ENCODE assay signal across 8 cellular contexts in genomic region chr11:64810891-64811272, GRCh38. TPM values are rescaled to one million over a fixed set of nuclear protein-coding genes. Genes with fewer than 3 reads are reported as not detected.
DNase-seq lines count a peak whose midpoint lies in the region; ATAC-seq lines count a peak whose summit lies in the region.

No MANE protein-coding gene starts in this region.

- H3K36me3 ChIP-seq in mesodermal cell (ENCODE audit: control insufficient read depth, insufficient read depth, low read length): peaks cover 28% of the 10 kb centered on the region

- DNase-seq in activated gamma-delta T cell treated with Interleukin-2 at 50 U/mL for 16 hours (peak; percentile 56), activated gamma-delta T cell (lab: John Stamatoyannopoulos, UW) (no peak), NCI-H69 (lab: John Stamatoyannopoulos, UW) (peak; percentile 83), HCEC 1CT (no peak), NK-92 (lab: John Stamatoyannopoulos, UW; ENCODE audit: unreplicated experiment) (no peak), SKM-1 treated with dmso at 0.1 percent for 144 hours (lab: John Stamatoyannopoulos, UW; ENCODE audit: unreplicated experiment) (no peak)
- DNase-seq in central memory CD8-positive, alpha-beta T cell (ENCODE audit: low spot score in 2 of 2): peak; percentile 36 to 54

- H3K27ac ChIP-seq in mesodermal cell (ENCODE audit: low read depth, low read length, severe bottlenecking): no peak overlapping the region

- peaks cover 12% of the 10 kb centered on the region for H3K36me3 Mint-ChIP-seq in central memory CD8-positive, alpha-beta T cell (ENCODE audit: insufficient read depth)

- peak overlapping the region; percentile 95 for H3K27ac Mint-ChIP-seq in central memory CD8-positive, alpha-beta T cell (ENCODE audit: low read depth)

- peak; percentile 87 for ATAC-seq in central memory CD8-positive, alpha-beta T cell (replicated peaks; ENCODE audit: extremely low read depth, poor library complexity, severe bottlenecking)

- H3K4me3 Mint-ChIP-seq in central memory CD8-positive, alpha-beta T cell: peak overlapping the region; percentile 97

- peaks cover 31% of the 10 kb centered on the region for H3K4me1 Mint-ChIP-seq in central memory CD8-positive, alpha-beta T cell

- peaks cover 3% of the 10 kb centered on the region for H3K4me1 ChIP-seq in mesodermal cell (ENCODE audit: control insufficient read depth, insufficient read depth, low read length, poor library complexity, severe bottlenecking)

- 12 to 20% methylated on average over 1 to 7 of the region's 17 CpGs for WGBS in mesodermal cell (ENCODE audit: insufficient coverage in 2 of 2), 2 experiments

- no peaks in the 10 kb centered on the region for H3K9me3 Mint-ChIP-seq in central memory CD8-positive, alpha-beta T cell

- no peaks in the 10 kb centered on the region for H3K9me3 ChIP-seq in mesodermal cell (ENCODE audit: control insufficient read depth, low read length)

- H3K4me3 ChIP-seq in mesodermal cell (ENCODE audit: extremely low read depth, insufficient read depth, low read length, poor library complexity, severe bottlenecking): peak overlapping the region; percentile 99

- no peaks in the 10 kb centered on the region for H3K27me3 Mint-ChIP-seq in central memory CD8-positive, alpha-beta T cell

RNA-seq across cellular contexts. Expression of gene MEN1, which starts 0.5 kb away (rescaled TPM):
- polyA plus RNA-seq in mesodermal cell (2013, experiment 1 of 2): 50.2 TPM
- polyA plus RNA-seq in mesodermal cell (2013, experiment 2 of 2): 42.8 TPM

RNA-seq across cellular contexts. Expression of gene MAP4K2, which starts 7.9 kb away (rescaled TPM):
- 43.9 TPM for polyA plus RNA-seq in mesodermal cell (2013, experiment 1 of 2)
- 33.9 TPM for polyA plus RNA-seq in mesodermal cell (2013, experiment 2 of 2)

RNA-seq across cellular contexts. Expression of gene SF1, which starts 32.5 kb away (rescaled TPM):
- 142 TPM for polyA plus RNA-seq in mesodermal cell (2013, experiment 1 of 2)
- polyA plus RNA-seq in mesodermal cell (2013, experiment 2 of 2): 144 TPM

RNA-seq across cellular contexts. Expression of gene CDC42BPG, which starts 33.6 kb away (rescaled TPM):
- 4.0 TPM for polyA plus RNA-seq in mesodermal cell (2013, experiment 1 of 2)
- 3.1 TPM for polyA plus RNA-seq in mesodermal cell (2013, experiment 2 of 2)

RNA-seq across cellular contexts. Expression of gene PYGM, which starts 51.1 kb away (rescaled TPM):
- 1.4 TPM for polyA plus RNA-seq in mesodermal cell (2013, experiment 1 of 2)
- polyA plus RNA-seq in mesodermal cell (2013, experiment 2 of 2): 1.3 TPM

Comparison
In these comparisons a context has a peak if more than half of its experiments do, and no peak if none do; other contexts are left out.
1. DNase-seq: peak in activated gamma-delta T cell treated with Interleukin-2 at 50 U/mL for 16 hours (single experiment), NCI-H69 (single experiment) and central memory CD8-positive, alpha-beta T cell (2 of 2); none in activated gamma-delta T cell (single experiment), HCEC 1CT (single experiment), NK-92 (single experiment) and SKM-1 treated with dmso at 0.1 percent for 144 hours (single experiment).